ENCODE assay signal across 1 cellular context in the genomic region with DNA sequence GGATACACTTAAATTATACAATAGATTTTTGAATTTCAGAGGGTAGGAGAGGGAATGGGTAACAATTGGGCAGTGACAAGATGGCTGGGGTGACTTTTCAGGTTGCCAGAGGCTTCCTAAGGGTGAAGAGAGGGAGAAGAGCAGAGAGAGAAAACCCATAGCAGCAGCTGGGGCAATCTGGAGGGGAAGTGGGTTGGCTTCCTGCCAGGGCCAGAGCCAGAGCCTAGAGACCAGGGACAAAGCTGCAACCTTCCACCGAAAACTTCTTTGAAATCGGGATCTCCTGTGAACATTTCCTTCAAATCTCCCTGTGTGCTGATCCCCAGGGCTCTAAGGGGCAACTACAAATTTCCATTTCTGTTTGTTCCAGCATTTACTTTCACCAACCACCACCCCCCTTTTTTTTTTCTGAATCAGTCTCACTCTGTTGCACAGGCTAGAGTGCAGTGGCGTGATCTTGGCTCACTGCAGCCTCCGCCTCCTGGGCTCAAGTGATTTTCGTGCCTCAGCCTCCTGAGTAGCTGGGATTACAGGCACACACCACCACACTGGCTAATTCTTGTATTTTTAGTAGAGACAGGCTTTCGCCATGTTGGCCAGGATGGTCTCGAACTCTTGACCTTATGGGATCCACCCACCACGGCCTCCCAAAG.
TF ChIP-seq lines count a peak whose summit lies in the region.

No MANE protein-coding gene starts in this region.

TF ChIP-seq in HepG2, 621 proteins besides CTCF, POLR2A, EP300 and RAD21:
- 0 out of 2 replicates have a peak, but pooled peaks have one; percentile 54 for TF ChIP-seq ZNF292 (CRISPR knock-in tag; IDR thresholded peaks at IDR 0.05; ENCODE audit: borderline replicate concordance, low read depth)
- TF ChIP-seq ZNF615 (CRISPR knock-in tag; IDR thresholded peaks at IDR 0.05; ENCODE audit: borderline replicate concordance): 0 out of 2 replicates have a peak, but pooled peaks have one; percentile 35
- TF ChIP-seq ZNF460 (CRISPR knock-in tag; IDR thresholded peaks at IDR 0.05; ENCODE audit: borderline replicate concordance): peak; percentile 67
- TF ChIP-seq, protein P1, sequence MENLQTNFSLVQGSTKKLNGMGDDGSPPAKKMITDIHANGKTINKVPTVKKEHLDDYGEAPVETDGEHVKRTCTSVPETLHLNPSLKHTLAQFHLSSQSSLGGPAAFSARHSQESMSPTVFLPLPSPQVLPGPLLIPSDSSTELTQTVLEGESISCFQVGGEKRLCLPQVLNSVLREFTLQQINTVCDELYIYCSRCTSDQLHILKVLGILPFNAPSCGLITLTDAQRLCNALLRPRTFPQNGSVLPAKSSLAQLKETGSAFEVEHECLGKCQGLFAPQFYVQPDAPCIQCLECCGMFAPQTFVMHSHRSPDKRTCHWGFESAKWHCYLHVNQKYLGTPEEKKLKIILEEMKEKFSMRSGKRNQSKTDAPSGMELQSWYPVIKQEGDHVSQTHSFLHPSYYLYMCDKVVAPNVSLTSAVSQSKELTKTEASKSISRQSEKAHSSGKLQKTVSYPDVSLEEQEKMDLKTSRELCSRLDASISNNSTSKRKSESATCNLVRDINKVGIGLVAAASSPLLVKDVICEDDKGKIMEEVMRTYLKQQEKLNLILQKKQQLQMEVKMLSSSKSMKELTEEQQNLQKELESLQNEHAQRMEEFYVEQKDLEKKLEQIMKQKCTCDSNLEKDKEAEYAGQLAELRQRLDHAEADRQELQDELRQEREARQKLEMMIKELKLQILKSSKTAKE (CRISPR knock-in tag; IDR thresholded peaks at IDR 0.05; ENCODE audit: borderline replicate concordance): no peak
- TF ChIP-seq, protein P2, sequence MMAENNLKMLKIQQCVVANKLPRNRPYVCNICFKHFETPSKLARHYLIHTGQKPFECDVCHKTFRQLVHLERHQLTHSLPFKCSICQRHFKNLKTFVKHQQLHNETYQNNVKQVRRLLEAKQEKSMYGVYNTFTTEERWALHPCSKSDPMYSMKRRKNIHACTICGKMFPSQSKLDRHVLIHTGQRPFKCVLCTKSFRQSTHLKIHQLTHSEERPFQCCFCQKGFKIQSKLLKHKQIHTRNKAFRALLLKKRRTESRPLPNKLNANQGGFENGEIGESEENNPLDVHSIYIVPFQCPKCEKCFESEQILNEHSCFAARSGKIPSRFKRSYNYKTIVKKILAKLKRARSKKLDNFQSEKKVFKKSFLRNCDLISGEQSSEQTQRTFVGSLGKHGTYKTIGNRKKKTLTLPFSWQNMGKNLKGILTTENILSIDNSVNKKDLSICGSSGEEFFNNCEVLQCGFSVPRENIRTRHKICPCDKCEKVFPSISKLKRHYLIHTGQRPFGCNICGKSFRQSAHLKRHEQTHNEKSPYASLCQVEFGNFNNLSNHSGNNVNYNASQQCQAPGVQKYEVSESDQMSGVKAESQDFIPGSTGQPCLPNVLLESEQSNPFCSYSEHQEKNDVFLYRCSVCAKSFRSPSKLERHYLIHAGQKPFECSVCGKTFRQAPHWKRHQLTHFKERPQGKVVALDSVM (CRISPR knock-in tag; IDR thresholded peaks at IDR 0.05): peak; percentile 29; the same call in 1 of the 2 replicates
